Comparison of ENCODE assay signal across 16 cellular contexts in the genomic region with DNA sequence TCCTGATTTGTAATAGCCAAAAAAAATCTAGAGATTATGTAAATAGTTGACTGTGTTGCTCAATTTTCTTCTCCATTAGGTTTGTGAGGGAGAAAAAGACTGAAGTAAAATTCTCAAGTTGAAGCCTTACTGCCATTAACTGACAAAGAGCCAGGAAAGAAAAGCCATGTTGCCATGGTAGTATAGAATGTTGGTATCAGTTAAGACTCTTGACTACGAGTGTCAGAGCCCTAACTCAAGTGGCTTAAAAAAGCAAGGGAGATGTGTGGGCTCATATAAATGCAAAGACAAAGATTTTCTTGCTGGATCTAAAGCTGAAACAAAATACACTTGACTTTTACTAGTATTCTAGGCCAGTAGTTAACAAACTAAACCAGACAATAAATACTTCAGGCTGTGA.
DNase-seq lines count a peak whose midpoint lies in the region; ATAC-seq, FAIRE-seq and TF ChIP-seq lines count a peak whose summit lies in the region.
"Had no signal": no experiment of that assay in that cellular context is flagged by ENCODE, and none has a peak within 500 bp of the region (broad histone marks: within the 10 kb centered on the region; RNA-seq: fewer than 3 reads in every experiment).

No MANE protein-coding gene starts in this region.

- H3K79me2 ChIP-seq in mesendoderm (ENCODE audit: control insufficient read depth, insufficient read depth, low read length), result no peaks in the 10 kb centered on the region

- no peaks in the 10 kb centered on the region for H3K79me1 ChIP-seq in mesendoderm (ENCODE audit: low read length)

- no peak overlapping the region for H3K27ac ChIP-seq in mesendoderm (ENCODE audit: low read depth, low read length)

- H2AK5ac ChIP-seq in mesendoderm (ENCODE audit: low read length), result no peak overlapping the region

- no peak for ATAC-seq in GM21528 (IDR thresholded peaks at IDR 0.05; ENCODE audit: low FRiP score, unreplicated experiment)

- no peak overlapping the region for H2BK120ac ChIP-seq in mesendoderm (ENCODE audit: low read depth, low read length)

- H2BK15ac ChIP-seq in mesendoderm (replicated peaks; ENCODE audit: low read depth), result no peak overlapping the region

- H3K27me3 ChIP-seq in mesendoderm (ENCODE audit: insufficient read depth, low read length, poor library complexity), result no peaks in the 10 kb centered on the region

- no peaks in the 10 kb centered on the region for H3K4me1 ChIP-seq in mesendoderm (ENCODE audit: control insufficient read depth, low read depth, low read length)
- H3K4me1 ChIP-seq: HAP-1 had no signal

- no peaks in the 10 kb centered on the region for H3K36me3 ChIP-seq in mesendoderm (ENCODE audit: control insufficient read depth, insufficient read depth, low read length)
- H3K36me3 ChIP-seq: HAP-1 had no signal

- no peak overlapping the region for H4K8ac ChIP-seq in mesendoderm (ENCODE audit: low read depth, low read length)

- no peak overlapping the region for H3K4me2 ChIP-seq in mesendoderm (ENCODE audit: low read length)
- H3K4me2 ChIP-seq: SK-N-SH had no signal

- no peak overlapping the region for H3K56ac ChIP-seq in mesendoderm (ENCODE audit: low read length)

- WGBS in mesendoderm (ENCODE audit: extremely low coverage, insufficient coverage, low lambda C conversion rate), result no CpG with 5 or more reads among the region's 1 CpG

- no peak overlapping the region for H3K4me3 ChIP-seq in mesendoderm (ENCODE audit: low read length)
- H3K4me3 ChIP-seq: HAP-1 had no signal

- no peak overlapping the region for H3K23ac ChIP-seq in mesendoderm (ENCODE audit: low read length)

- no peak for TF ChIP-seq POLR2A in GM12892 (IDR thresholded peaks at IDR 0.05; ENCODE audit: low read depth, low read length)

- no peak overlapping the region for H4K5ac ChIP-seq in mesendoderm (ENCODE audit: low read length)

- DNase-seq in NCI-H748 (lab: John Stamatoyannopoulos, UW; ENCODE audit: unreplicated experiment), result peak; percentile 14
- DNase-seq in NCI-H748 treated with DMSO at 0.1 percent for 48 hours (lab: John Stamatoyannopoulos, UW), result no peak
- peak; percentile 7 for DNase-seq in NCI-H774 (lab: John Stamatoyannopoulos, UW)
- peak; percentile 47 for DNase-seq in mesendoderm
- no peak for DNase-seq in NAMALWA (ENCODE audit: low spot score)
- DNase-seq in GM12892 (ENCODE audit: insufficient read length), result no peak
- DNase-seq: ACHN, AML-193, DMS 273 treated with DMSO at 0.1 percent for 48 hours, NCI-H1694 treated with DMSO at 0.1 percent for 48 hours, SHP77, SK-N-SH, T-helper 1 cell had no signal

- no peak overlapping the region for H3K9ac ChIP-seq in mesendoderm (ENCODE audit: low read length)
- H3K9ac ChIP-seq: SK-N-SH had no signal

- no peak overlapping the region for H2BK5ac ChIP-seq in mesendoderm (ENCODE audit: low read length)

- H3K18ac ChIP-seq in mesendoderm (ENCODE audit: low read length), result no peak overlapping the region

- FAIRE-seq in GM12892 (lab: Jason Lieb, UNC), result no peak
- FAIRE-seq: RCC 7860 had no signal

- H3K4ac ChIP-seq in mesendoderm (ENCODE audit: low read depth, low read length), result no peak overlapping the region

Comparison
In these comparisons a context has a peak if more than half of its experiments do, and no peak if none do; other contexts are left out.
1. DNase-seq: peak in NCI-H748 (single experiment), NCI-H774 (single experiment) and mesendoderm (single experiment); none in NCI-H748 treated with DMSO at 0.1 percent for 48 hours (single experiment), NAMALWA (single experiment) and GM12892 (single experiment).